In the genomic region with DNA sequence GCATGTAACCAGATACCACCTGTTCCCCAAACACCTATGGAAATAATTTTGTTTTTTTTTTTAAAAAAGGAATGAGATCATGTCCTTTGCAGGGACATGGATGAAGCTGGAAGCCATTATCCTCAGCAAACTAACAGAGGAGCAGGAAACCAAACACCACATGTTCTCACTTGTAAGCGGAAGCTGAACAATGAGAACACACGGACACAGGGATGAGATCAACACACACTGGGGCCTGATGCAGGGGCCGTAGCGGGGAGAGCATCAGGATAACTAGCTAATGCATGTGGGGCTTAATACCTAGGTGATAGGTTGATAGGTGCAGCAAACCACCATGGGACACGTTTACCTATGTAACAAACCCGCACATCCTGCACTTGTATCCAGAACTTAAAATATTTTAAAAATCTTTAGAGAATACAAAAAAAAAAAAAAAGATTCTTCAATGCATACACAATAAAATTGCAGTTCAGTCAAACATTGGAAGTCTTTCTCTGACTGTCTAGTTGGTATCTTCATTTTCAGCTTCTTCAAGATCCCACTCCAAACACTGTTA, we compare ENCODE assay signal across 28 cellular contexts. TPM values are rescaled to one million over a fixed set of nuclear protein-coding genes. Genes with fewer than 3 reads are reported as not detected.
DNase-seq lines count a peak whose midpoint lies in the region; ATAC-seq, FAIRE-seq and TF ChIP-seq lines count a peak whose summit lies in the region.
"Had no signal": no experiment of that assay in that cellular context is flagged by ENCODE, and none has a peak within 500 bp of the region (broad histone marks: within the 10 kb centered on the region; RNA-seq: fewer than 3 reads in every experiment).

No MANE protein-coding gene starts in this region.

- TF ChIP-seq CTCF in CD8-positive, alpha-beta T cell (IDR thresholded peaks at IDR 0.05): no peak
- TF ChIP-seq CTCF in K562 (IDR thresholded peaks at IDR 0.05 in 2 of 3, conservative IDR thresholded peaks at IDR 0.05 in 1 of 3; ENCODE audit: insufficient read depth in 2 of 3, low read depth in 1 of 3, low read length in 3 of 3): no peak
- no peak for TF ChIP-seq CTCF in adrenal gland (IDR thresholded peaks at IDR 0.05)

- no peak overlapping the region for H3K4me3 ChIP-seq in CD8-positive, alpha-beta T cell (ENCODE audit: low read depth, low read length)
- H3K4me3 ChIP-seq in K562 (no peak overlapping the region), HAP-1 (no peak overlapping the region), mesendoderm (ENCODE audit: low read length) (no peak overlapping the region), adrenal gland (no peak overlapping the region)
- H3K4me3 ChIP-seq: breast epithelium, colonic mucosa, left ventricle myocardium inferior, skin epidermis, stomach, thyroid gland had no signal

- intact Hi-C loops in CD8-positive, alpha-beta T cell (cut with DNase I, micrococcal nuclease): no loop called here
- intact Hi-C loops in K562 (cut with micrococcal nuclease) (no loop called here), adrenal gland (cut with DNase I) (loop anchor here in 1 of 2 donors (10.0 kb wide), 1 partner anchor 97 kb away; the partner anchor contains the start of genes HYCC2 and NDUFB3)

- no peak overlapping the region for H2BK5ac ChIP-seq in mesendoderm (ENCODE audit: low read length)

- H4K20me1 ChIP-seq in K562 (replicated peaks; ENCODE audit: control insufficient read depth, insufficient read depth, low read length): no peaks in the 10 kb centered on the region

- no peak overlapping the region for H3K9ac ChIP-seq in K562 (ENCODE audit: insufficient read depth in 1 of 2, low read depth in 2 of 2, low read length in 2 of 2)
- H3K9ac ChIP-seq in mesendoderm (ENCODE audit: low read length): no peak overlapping the region

- H3K4me3 Mint-ChIP-seq in CD8-positive, alpha-beta T cell: no peak overlapping the region
- H3K4me3 Mint-ChIP-seq: activated CD8-positive, alpha-beta memory T cell treated with anti-CD3 and anti-CD28 coated beads, Interleukin-2, amount 10 ng/mL, durations not matched to agents 7 days and 5 days; activated naive CD4-positive, alpha-beta T cell treated with anti-CD3 and anti-CD28 coated beads, Interleukin-2, amount 10 ng/mL, durations not matched to agents 7 days and 5 days; CD14-positive monocyte; endodermal cell; naive thymus-derived CD4-positive, alpha-beta T cell had no signal

- 76% methylated on average over 6 of the region's 6 CpGs for WGBS in K562 (ENCODE audit: insufficient coverage, low coverage, missing lambda C conversion rate)
- no CpG with 5 or more reads among the region's 6 CpGs for WGBS in mesendoderm (ENCODE audit: extremely low coverage, insufficient coverage, low lambda C conversion rate)
- WGBS in adrenal gland, 4 donors: 68 to 78% (median 68%) methylated on average over 6 of the region's 6 CpGs

- no peak for FAIRE-seq in K562 (lab: Jason Lieb, UNC)
- FAIRE-seq: D721Med, H1 had no signal

- no peak overlapping the region for H2AFZ ChIP-seq in K562 (ENCODE audit: low read depth, low read length)

- no peak for TF ChIP-seq POLR2A in K562 (conservative IDR thresholded peaks at IDR 0.05)
- TF ChIP-seq POLR2A in adrenal gland (IDR thresholded peaks at IDR 0.05): no peak

- H3K23ac ChIP-seq in mesendoderm (ENCODE audit: low read length): no peak overlapping the region

- in situ Hi-C loops in K562 (cut with MboI) (no loop called here), HAP-1 (cut with MboI; ENCODE audit: low sequenced_read_pairs) (loop anchor here (10.0 kb wide), 1 partner anchor 267 kb away; no protein-coding TSS in a partner anchor)

- no peak overlapping the region for H4K8ac ChIP-seq in mesendoderm (ENCODE audit: low read depth, low read length)

- no peaks in the 10 kb centered on the region for H3K27me3 ChIP-seq in CD8-positive, alpha-beta T cell (ENCODE audit: insufficient read depth, low read length)
- no peaks in the 10 kb centered on the region for H3K27me3 ChIP-seq in K562 (ENCODE audit: control insufficient read depth in 2 of 2, insufficient read depth in 2 of 2, low read length in 2 of 2)
- H3K27me3 ChIP-seq in HAP-1 (ENCODE audit: low read depth): no peaks in the 10 kb centered on the region
- H3K27me3 ChIP-seq in mesendoderm (ENCODE audit: insufficient read depth, low read length, poor library complexity): no peaks in the 10 kb centered on the region
- no peaks in the 10 kb centered on the region for H3K27me3 ChIP-seq in adrenal gland
- H3K27me3 ChIP-seq: breast epithelium, colonic mucosa, stomach, thyroid gland had no signal

- H3K27me3 Mint-ChIP-seq in CD8-positive, alpha-beta T cell (ENCODE audit: low read depth): no peaks in the 10 kb centered on the region
- H3K27me3 Mint-ChIP-seq: naive thymus-derived CD4-positive, alpha-beta T cell had no signal

- H3K4me1 ChIP-seq in CD8-positive, alpha-beta T cell (ENCODE audit: insufficient read depth, low read length): no peaks in the 10 kb centered on the region
- peaks cover 0 to 6% of the 10 kb centered on the region in 2 experiments; a peak in 3 of 5 replicates for H3K4me1 ChIP-seq in K562 (replicated peaks in 1 of 2; ENCODE audit: control insufficient read depth in 2 of 2, insufficient read depth in 2 of 2, low read length in 2 of 2)
- peaks cover 14% of the 10 kb centered on the region for H3K4me1 ChIP-seq in HAP-1
- H3K4me1 ChIP-seq in mesendoderm (ENCODE audit: control insufficient read depth, low read depth, low read length): no peaks in the 10 kb centered on the region
- no peaks in the 10 kb centered on the region for H3K4me1 ChIP-seq in adrenal gland (replicated peaks in 1 of 2)
- H3K4me1 ChIP-seq: breast epithelium, colonic mucosa, left ventricle myocardium inferior had no signal

- H3K56ac ChIP-seq in mesendoderm (ENCODE audit: low read length): no peak overlapping the region

- peaks cover 20% of the 10 kb centered on the region for H3K36me3 Mint-ChIP-seq in CD8-positive, alpha-beta T cell

- no peak for TF ChIP-seq RAD21 in K562 (CRISPR knock-in tag; conservative IDR thresholded peaks at IDR 0.05 in 1 of 2, IDR thresholded peaks at IDR 0.05 in 1 of 2)

- H3K4me1 Mint-ChIP-seq in CD8-positive, alpha-beta T cell (ENCODE audit: low read depth): peaks cover 7% of the 10 kb centered on the region
- H3K4me1 Mint-ChIP-seq: endodermal cell had no signal

- ATAC-seq in CD8-positive, alpha-beta T cell: no peak
- ATAC-seq in K562: no peak
- ATAC-seq: activated CD8-positive, alpha-beta memory T cell treated with anti-CD3 and anti-CD28 coated beads, Interleukin-2, amount 10 ng/mL, durations not matched to agents 7 days and 5 days; naive thymus-derived CD4-positive, alpha-beta T cell had no signal

- no peaks in the 10 kb centered on the region for H3K79me2 ChIP-seq in K562 (ENCODE audit: control insufficient read depth, insufficient read depth, low read length)
- no peaks in the 10 kb centered on the region for H3K79me2 ChIP-seq in mesendoderm (ENCODE audit: control insufficient read depth, insufficient read depth, low read length)

- H2AK5ac ChIP-seq in mesendoderm (ENCODE audit: low read length): no peak overlapping the region

- H4K5ac ChIP-seq in mesendoderm (ENCODE audit: low read length): no peak overlapping the region

- peaks cover 27% of the 10 kb centered on the region for H3K9me3 Mint-ChIP-seq in CD8-positive, alpha-beta T cell

- H3K4me2 ChIP-seq in K562 (ENCODE audit: insufficient read depth, low read length) (no peak overlapping the region), mesendoderm (ENCODE audit: low read length) (no peak overlapping the region)

- H3K4ac ChIP-seq in mesendoderm (ENCODE audit: low read depth, low read length): no peak overlapping the region

- peak; percentile 9 for DNase-seq in DMS53 (lab: John Stamatoyannopoulos, UW)
- DNase-seq in DMS53 treated with DMSO at 0.1 percent for 48 hours (lab: John Stamatoyannopoulos, UW; ENCODE audit: unreplicated experiment): no peak
- DNase-seq in CD8-positive, alpha-beta T cell: no peak
- DNase-seq in K562 (ENCODE audit: extremely low read depth in 1 of 4, low spot score in 3 of 4): no peak
- peak; percentile 30 for DNase-seq in left kidney (ENCODE audit: low read depth, low spot score)
- no peak for DNase-seq in HAP-1 (ENCODE audit: low spot score in 2 of 2)
- DNase-seq in mesendoderm: no peak
- DNase-seq in adrenal gland: no peak
- DNase-seq: 8988T; activated CD4-positive, CD25-positive, alpha-beta regulatory T cell; activated CD8-positive, alpha-beta memory T cell treated with anti-CD3 and anti-CD28 coated beads, Interleukin-2, amount 10 ng/mL, durations not matched to agents 7 days and 5 days; activated naive CD4-positive, alpha-beta T cell treated with anti-CD3 and anti-CD28 coated beads, Interleukin-2, amount 10 ng/mL, durations not matched to agents 7 days and 5 days; colonic mucosa; endodermal cell; left ventricle myocardium inferior; midbrain; naive thymus-derived CD4-positive, alpha-beta T cell; NCI-H1105 treated with DMSO at 0.1 percent for 48 hours; NCI-H526 treated with DMSO at 0.1 percent for 48 hours; retina; stomach; T-helper 1 cell; thyroid gland had no signal

- no peaks in the 10 kb centered on the region for H3K79me1 ChIP-seq in mesendoderm (ENCODE audit: low read length)

- no peak overlapping the region for H3K18ac ChIP-seq in mesendoderm (ENCODE audit: low read length)

- POLR2A ChIA-PET in CD8-positive, alpha-beta T cell (lab: Charles Lee): interaction anchor here (1.1 kb wide), 1 partner anchor 54 kb away, joined by 3 read pairs; no protein-coding TSS in a partner anchor
- POLR2A ChIA-PET in K562 (lab: Yijun Ruan, JAX): interaction anchor here (0.9 to 1.6 kb wide), 2 partner anchors 12 to 308 kb away, joined by 3 to 4 read pairs; partner anchors contain the start of gene CASP10

- no peak overlapping the region for H2BK15ac ChIP-seq in mesendoderm (replicated peaks; ENCODE audit: low read depth)

- no peak for TF ChIP-seq EP300 in K562 (IDR thresholded peaks at IDR 0.05; ENCODE audit: low read length)

- CTCF ChIA-PET in CD8-positive, alpha-beta T cell (lab: Charles Lee): interaction anchor here (0.9 to 1.4 kb wide), 4 partner anchors 55 to 270 kb away, joined by 3 to 7 read pairs (median 5); partner anchors contain the start of genes CFLAR and ORC2
- CTCF ChIA-PET in K562 (lab: Yijun Ruan, JAX; ENCODE audit: low intra/inter-chr PET ratio): no interaction called here

- BruUV-seq in K562 (replicated peaks; lab: Mats Ljungman, UMichigan): no TSS peak

- no peak overlapping the region for H2BK120ac ChIP-seq in mesendoderm (ENCODE audit: low read depth, low read length)

- H3K9me3 ChIP-seq in CD8-positive, alpha-beta T cell (ENCODE audit: low read length): no peaks in the 10 kb centered on the region
- H3K9me3 ChIP-seq in K562 (replicated peaks; ENCODE audit: control insufficient read depth, insufficient read depth, low read depth, low read length) (peaks cover 3% of the 10 kb centered on the region), HAP-1 (no peaks in the 10 kb centered on the region), adrenal gland (replicated peaks in 1 of 3) (no peaks in the 10 kb centered on the region)
- H3K9me3 ChIP-seq: breast epithelium, colonic mucosa, thyroid gland had no signal

- H3K36me3 ChIP-seq in CD8-positive, alpha-beta T cell (ENCODE audit: insufficient read depth, low read length): no peaks in the 10 kb centered on the region
- peaks cover 3% of the 10 kb centered on the region; the same call in 1 of the 3 replicates for H3K36me3 ChIP-seq in K562 (ENCODE audit: control insufficient read depth, insufficient read depth, low read length)
- no peaks in the 10 kb centered on the region for H3K36me3 ChIP-seq in HAP-1 (replicated peaks)
- no peaks in the 10 kb centered on the region for H3K36me3 ChIP-seq in mesendoderm (ENCODE audit: control insufficient read depth, insufficient read depth, low read length)
- no peaks in the 10 kb centered on the region for H3K36me3 ChIP-seq in adrenal gland (replicated peaks in 1 of 2)
- H3K36me3 ChIP-seq: breast epithelium, colonic mucosa had no signal

- peak overlapping the region; percentile 20 for H3K27ac Mint-ChIP-seq in CD8-positive, alpha-beta T cell
- H3K27ac Mint-ChIP-seq: activated CD8-positive, alpha-beta memory T cell treated with anti-CD3 and anti-CD28 coated beads, Interleukin-2, amount 10 ng/mL, durations not matched to agents 7 days and 5 days; activated naive CD4-positive, alpha-beta T cell treated with anti-CD3 and anti-CD28 coated beads, Interleukin-2, amount 10 ng/mL, durations not matched to agents 7 days and 5 days; endodermal cell had no signal

- H3K27ac ChIP-seq in CD8-positive, alpha-beta T cell (ENCODE audit: low read depth, low read length): no peak overlapping the region
- no peak overlapping the region for H3K27ac ChIP-seq in K562 (ENCODE audit: extremely low read depth, low read depth, low read length)
- H3K27ac ChIP-seq in mesendoderm (ENCODE audit: low read depth, low read length): no peak overlapping the region
- no peak overlapping the region for H3K27ac ChIP-seq in adrenal gland
- H3K27ac ChIP-seq: breast epithelium, colonic mucosa, left ventricle myocardium inferior, skin epidermis, stomach, thyroid gland had no signal

- no peaks in the 10 kb centered on the region for H3K9me1 ChIP-seq in K562 (ENCODE audit: control insufficient read depth, insufficient read depth, low read length)

RNA-seq across cellular contexts. Expression of gene CASP10, which starts 11.6 kb away (rescaled TPM):
- total RNA-seq in CD8-positive, alpha-beta T cell: 10 to 100 TPM in 1 of 2 experiments, 1 to 10 TPM in 1; 9.8 to 10.4 TPM
- total RNA-seq in K562 (2011; cell fraction: chromatin; rRNA removed; ENCODE audit: low replicate concordance): 75.0 and 98.6 TPM in 2 replicates
- total RNA-seq in K562 (2011; cell fraction: nucleolus; rRNA removed): 34.9 and 39.4 TPM in 2 replicates
- total RNA-seq in K562 (2011; cell fraction: nucleoplasm; rRNA removed): 55.7 and 65.5 TPM in 2 replicates
- 10.8 TPM in 2 replicates for total RNA-seq in K562 (2014; rRNA removed)
- 17.4 and 19.7 TPM in 2 replicates for total RNA-seq in K562 (2014; rRNA removed; fragmentation: Illumina TruSeq; extraction: Trizol)
- total RNA-seq in K562 (2015; rRNA removed; fragmentation: Illumina TruSeq; extraction: Trizol): 10.7 and 12.6 TPM in 2 replicates
- total RNA-seq in K562 (2021): 12.1 and 12.2 TPM in 2 replicates
- polyA plus RNA-seq in K562 (2011; rRNA removed): 20.4 and 21.9 TPM in 2 replicates
- 8.4 and 12.9 TPM in 2 replicates for polyA plus RNA-seq in K562 (2011; cell fraction: cytosol; rRNA removed)
- 16.1 and 18.3 TPM in 2 replicates for polyA plus RNA-seq in K562 (2011; cell fraction: nucleus; rRNA removed)
- polyA plus RNA-seq in K562 (2012): 7.7 and 9.6 TPM in 2 replicates
- polyA plus RNA-seq in K562 (2014; fragmentation: Illumina TruSeq; extraction: Trizol): 9.9 and 10.6 TPM in 2 replicates
- polyA plus RNA-seq in K562 (2014; fragmentation: Nextera tagmentation; extraction: Ambion mirVana): 1 to 10 TPM; 7.1 to 7.2 TPM
- 8.0 and 9.9 TPM in 2 replicates for polyA plus RNA-seq in K562 (2014; rRNA removed)
- 34.7 TPM in 2 replicates for polyA minus RNA-seq in K562 (2011; rRNA and poly(A)+ RNA removed)
- 13.5 and 13.9 TPM in 2 replicates for polyA minus RNA-seq in K562 (2011; cell fraction: cytosol; rRNA and poly(A)+ RNA removed)
- polyA minus RNA-seq in K562 (2011; cell fraction: nucleus; rRNA and poly(A)+ RNA removed): 13.9 and 32.2 TPM in 2 replicates
- 2.7 TPM for polyA plus RNA-seq in mesendoderm (2013, experiment 1 of 2)
- polyA plus RNA-seq in mesendoderm (2013, experiment 2 of 2): 2.8 TPM
- 10 to 100 TPM in 1 of 8 donors, 1 to 10 TPM in 7; 3.3 to 12.8 (median 5.3) TPM for total RNA-seq in adrenal gland
- polyA plus RNA-seq in adrenal gland: 1 to 10 TPM; 2.5 to 4.7 (median 2.5) TPM

RNA-seq across cellular contexts. Expression of gene CFLAR, which starts 55.4 kb away (rescaled TPM):
- 100 to 1,000 TPM; 153 to 156 TPM for total RNA-seq in CD8-positive, alpha-beta T cell
- 362 and 472 TPM in 2 replicates for total RNA-seq in K562 (2011; cell fraction: chromatin; rRNA removed; ENCODE audit: low replicate concordance)
- total RNA-seq in K562 (2011; cell fraction: nucleolus; rRNA removed): 167 and 172 TPM in 2 replicates
- total RNA-seq in K562 (2011; cell fraction: nucleoplasm; rRNA removed): 230 and 255 TPM in 2 replicates
- 46.0 and 48.6 TPM in 2 replicates for total RNA-seq in K562 (2014; rRNA removed)
- total RNA-seq in K562 (2014; rRNA removed; fragmentation: Illumina TruSeq; extraction: Trizol): 73.6 and 95.3 TPM in 2 replicates
- total RNA-seq in K562 (2015; rRNA removed; fragmentation: Illumina TruSeq; extraction: Trizol): 32.9 and 39.4 TPM in 2 replicates
- 66.4 and 78.4 TPM in 2 replicates for total RNA-seq in K562 (2021)
- polyA plus RNA-seq in K562 (2011; rRNA removed): 55.5 and 102 TPM in 2 replicates
- polyA plus RNA-seq in K562 (2011; cell fraction: cytosol; rRNA removed): 42.6 and 44.2 TPM in 2 replicates
- 65.0 and 100 TPM in 2 replicates for polyA plus RNA-seq in K562 (2011; cell fraction: nucleus; rRNA removed)
- 48.8 and 58.4 TPM in 2 replicates for polyA plus RNA-seq in K562 (2012)
- 54.0 and 55.1 TPM in 2 replicates for polyA plus RNA-seq in K562 (2014; fragmentation: Illumina TruSeq; extraction: Trizol)
- polyA plus RNA-seq in K562 (2014; fragmentation: Nextera tagmentation; extraction: Ambion mirVana): 10 to 100 TPM; 27.5 to 30.3 TPM
- 45.6 and 55.9 TPM in 2 replicates for polyA plus RNA-seq in K562 (2014; rRNA removed)
- polyA minus RNA-seq in K562 (2011; rRNA and poly(A)+ RNA removed): 142 and 164 TPM in 2 replicates
- 41.0 and 53.7 TPM in 2 replicates for polyA minus RNA-seq in K562 (2011; cell fraction: cytosol; rRNA and poly(A)+ RNA removed)
- polyA minus RNA-seq in K562 (2011; cell fraction: nucleus; rRNA and poly(A)+ RNA removed): 135 and 142 TPM in 2 replicates
- polyA plus RNA-seq in mesendoderm (2013, experiment 1 of 2): 5.4 TPM
- 5.5 TPM for polyA plus RNA-seq in mesendoderm (2013, experiment 2 of 2)
- total RNA-seq in adrenal gland: 100 to 1,000 TPM in 5 of 8 donors, 10 to 100 TPM in 3; 62.8 to 267 (median 123) TPM
- polyA plus RNA-seq in adrenal gland: 10 to 100 TPM; 47.1 to 90.7 (median 53.6) TPM

Comparison
In these comparisons a context has a peak if more than half of its experiments do, and no peak if none do; other contexts are left out.
1. DNase-seq: peak in DMS53 (single experiment) and left kidney (single experiment); none in DMS53 treated with DMSO at 0.1 percent for 48 hours (single experiment), CD8-positive, alpha-beta T cell (0 of 7), K562 (0 of 4), HAP-1 (0 of 2), mesendoderm (single experiment) and adrenal gland (0 of 7).